In genomic region chr22:17501679-17502285, GRCh38 we compare ENCODE assay signal across 8 cellular contexts.
DNase-seq lines count a peak whose midpoint lies in the region; ATAC-seq and TF ChIP-seq lines count a peak whose summit lies in the region.

No MANE protein-coding gene starts in this region.

- no peaks in the 10 kb centered on the region for H4K20me1 ChIP-seq in OCI-LY1 (ENCODE audit: insufficient read depth, low read length)

- no peak for ATAC-seq in GM19328 (IDR thresholded peaks at IDR 0.05; ENCODE audit: unreplicated experiment)

- H3K79me2 ChIP-seq in OCI-LY1 (ENCODE audit: insufficient read depth, low read length), result no peaks in the 10 kb centered on the region

- H3K4me3 ChIP-seq in OCI-LY1 (ENCODE audit: low read depth, low read length, poor library complexity, severe bottlenecking), result no peak overlapping the region
- no peak overlapping the region for H3K4me3 ChIP-seq in thyroid gland (replicated peaks in 1 of 3)

- TF ChIP-seq POLR2A in thyroid gland (IDR thresholded peaks at IDR 0.05), result no peak

- WGBS in thyroid gland, 2 donors, result 53 to 54% methylated on average over 12 of the region's 12 CpGs

- no peak overlapping the region for H2AFZ ChIP-seq in OCI-LY1 (ENCODE audit: low read length)

- no peak overlapping the region for H3K9ac ChIP-seq in OCI-LY1 (ENCODE audit: low read length)

- H3F3A ChIP-seq in OCI-LY1 (ENCODE audit: insufficient read depth, low read length), result no peaks in the 10 kb centered on the region

- H3K27ac ChIP-seq in OCI-LY1 (ENCODE audit: low read depth, low read length, poor library complexity, severe bottlenecking) (no peak overlapping the region), thyroid gland (no peak overlapping the region)

- 0 out of 2 replicates have a peak overlapping the region, but pooled peaks have one; percentile 22 for H3K4me2 ChIP-seq in OCI-LY1 (ENCODE audit: low read length)

- peak; percentile 72 for TF ChIP-seq CTCF in OCI-LY1 (IDR thresholded peaks at IDR 0.05; ENCODE audit: low read length)
- TF ChIP-seq CTCF in thyroid gland (IDR thresholded peaks at IDR 0.05), result peak; percentile 14 to 87 (median 68)

- H3K4me1 ChIP-seq in OCI-LY1 (ENCODE audit: insufficient read depth, low read length, severe bottlenecking) (peaks cover 6% of the 10 kb centered on the region), thyroid gland (no peaks in the 10 kb centered on the region)

- H3K36me3 ChIP-seq in OCI-LY1 (ENCODE audit: insufficient read depth, low read length), result no peaks in the 10 kb centered on the region
- no peaks in the 10 kb centered on the region for H3K36me3 ChIP-seq in thyroid gland

- no peaks in the 10 kb centered on the region for H3K9me3 ChIP-seq in OCI-LY1 (ENCODE audit: low read length)
- no peaks in the 10 kb centered on the region for H3K9me3 ChIP-seq in thyroid gland

- intact Hi-C loops in thyroid gland (cut with DNase I), result loop anchor here (5.0 kb wide), 2 partner anchors 329 to 429 kb away; no protein-coding TSS in a partner anchor

- H3K27me3 ChIP-seq in OCI-LY1 (ENCODE audit: insufficient read depth, low read length) (no peaks in the 10 kb centered on the region), thyroid gland (no peaks in the 10 kb centered on the region)

- peak; percentile 4 for DNase-seq in stimulated activated CD8-positive, alpha-beta memory T cell treated with anti-CD3 and anti-CD28 coated beads, Interleukin-12 subunit alpha, Interleukin-12 subunit beta, amount 100 ng/mL, for 1 hour (ENCODE audit: low read depth)
- no peak for DNase-seq in stimulated activated CD8-positive, alpha-beta memory T cell treated with anti-CD3 and anti-CD28 coated beads, Interleukin-4, amount 100 ng/mL, for 48 hours
- DNase-seq in Kasumi-1 (lab: John Stamatoyannopoulos, UW), result peak; percentile 84 to 93
- peak; percentile 56 for DNase-seq in central memory CD4-positive, alpha-beta T cell
- DNase-seq in kidney tubule cell (ENCODE audit: low spot score), result peak; percentile 74
- peak; percentile 2 to 5 for DNase-seq in thyroid gland

- no peaks in the 10 kb centered on the region for H3K9me2 ChIP-seq in OCI-LY1 (ENCODE audit: low read depth, low read length)
